15 cellular contexts compared by ENCODE assay signal in the genomic region with DNA sequence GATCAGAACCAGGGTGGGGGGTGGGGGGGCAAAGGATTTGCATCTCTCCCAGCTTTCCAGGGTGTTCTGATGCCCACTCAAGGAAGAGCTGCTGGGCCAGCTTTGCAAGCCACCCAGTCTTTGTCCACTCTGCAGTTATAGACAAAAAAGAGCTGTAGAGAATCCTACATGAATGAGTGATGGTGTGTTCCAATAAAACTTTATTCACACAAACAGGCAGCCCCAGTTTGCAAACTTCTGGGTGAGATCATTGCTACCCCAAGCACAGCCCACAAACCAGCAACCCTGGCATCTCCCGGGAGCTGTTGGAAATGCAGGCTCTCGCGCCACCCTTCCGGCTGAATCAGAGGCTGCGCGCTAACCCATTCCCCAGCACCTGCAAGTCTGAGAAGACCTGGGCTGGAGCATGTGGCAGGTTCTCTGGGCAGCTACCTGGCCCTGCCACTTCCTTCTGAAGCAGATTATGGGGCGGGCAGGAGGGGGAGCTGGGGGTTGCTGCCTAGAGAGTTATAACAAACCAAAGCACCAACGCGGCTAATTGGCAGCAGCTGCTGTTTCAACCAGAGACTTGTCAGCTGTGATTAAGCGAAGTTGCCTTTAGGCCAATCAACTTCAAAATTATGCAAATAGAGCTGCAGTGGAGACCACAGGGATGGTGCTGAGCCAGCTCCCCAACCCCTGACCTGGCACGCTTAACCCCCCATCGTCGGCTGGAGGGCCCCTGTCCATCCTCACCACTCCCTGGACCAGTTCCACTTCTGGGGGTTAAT. TPM values are rescaled to one million over a fixed set of nuclear protein-coding genes. Genes with fewer than 3 reads are reported as not detected.
"Had no signal": no experiment of that assay in that cellular context is flagged by ENCODE, and none has a peak within 500 bp of the region (broad histone marks: within the 10 kb centered on the region; RNA-seq: fewer than 3 reads in every experiment).

No MANE protein-coding gene starts in this region.

- H3K4me3 Mint-ChIP-seq: activated naive CD4-positive, alpha-beta T cell treated with anti-CD3 and anti-CD28 coated beads, Interleukin-2, amount 50 U/mL, for 24 hours; dendritic cell treated with granulocyte-macrophage colony-stimulating factor and Interleukin-4, amounts not matched to agents 40 ng/mL and 50 ng/mL, for 4 days; natural killer cell; stimulated activated effector memory CD8-positive, alpha-beta T cell treated with anti-CD3 and anti-CD28 coated beads, Interleukin-12 subunit alpha, Interleukin-12 subunit beta, amount 100 ng/mL, for 72 hours; T-cell had no signal

- H3K4me1 ChIP-seq: left lung, right lobe of liver, tibial nerve had no signal

- H3K27ac Mint-ChIP-seq: activated naive CD4-positive, alpha-beta T cell treated with anti-CD3 and anti-CD28 coated beads, Interleukin-2, amount 50 U/mL, for 24 hours; activated T-helper 2 cell treated with anti-CD3 and anti-CD28 coated beads, Interferon-gamma antibody, Interleukin-2, Interleukin-4, amounts not matched to agents 10 μg/mL and 5 μg/mL and 100 μg/mL, durations not matched to agents 14 hours and 24 hours and 36 hours; dendritic cell treated with granulocyte-macrophage colony-stimulating factor and Interleukin-4, amounts not matched to agents 40 ng/mL and 50 ng/mL, for 4 days; natural killer cell; stimulated activated effector memory CD8-positive, alpha-beta T cell treated with anti-CD3 and anti-CD28 coated beads, Interleukin-12 subunit alpha, Interleukin-12 subunit beta, amount 100 ng/mL, for 72 hours; T-cell had no signal

- H3K9me3 ChIP-seq: left lung, right lobe of liver, tibial nerve had no signal

- H3K27ac ChIP-seq: brain microvascular endothelial cell, left lung, right lobe of liver, tibial nerve had no signal

- H3K27me3 ChIP-seq: brain microvascular endothelial cell, right lobe of liver, tibial nerve had no signal

- H3K27me3 Mint-ChIP-seq: activated naive CD4-positive, alpha-beta T cell treated with anti-CD3 and anti-CD28 coated beads, Interleukin-2, amount 50 U/mL, for 24 hours; T-cell had no signal

- H3K9me3 Mint-ChIP-seq: activated naive CD4-positive, alpha-beta T cell treated with anti-CD3 and anti-CD28 coated beads, Interleukin-2, amount 50 U/mL, for 24 hours; activated T-helper 2 cell treated with anti-CD3 and anti-CD28 coated beads, Interferon-gamma antibody, Interleukin-2, Interleukin-4, amounts not matched to agents 10 μg/mL and 5 μg/mL and 100 μg/mL, durations not matched to agents 14 hours and 24 hours and 36 hours; dendritic cell treated with granulocyte-macrophage colony-stimulating factor and Interleukin-4, amounts not matched to agents 40 ng/mL and 50 ng/mL, for 4 days; natural killer cell; stimulated activated effector memory CD8-positive, alpha-beta T cell treated with anti-CD3 and anti-CD28 coated beads, Interleukin-12 subunit alpha, Interleukin-12 subunit beta, amount 100 ng/mL, for 72 hours; T-cell had no signal

- H3K36me3 ChIP-seq: brain microvascular endothelial cell, left lung, right lobe of liver, tibial nerve had no signal

- H3K36me3 Mint-ChIP-seq: activated naive CD4-positive, alpha-beta T cell treated with anti-CD3 and anti-CD28 coated beads, Interleukin-2, amount 50 U/mL, for 24 hours; natural killer cell; stimulated activated effector memory CD8-positive, alpha-beta T cell treated with anti-CD3 and anti-CD28 coated beads, Interleukin-12 subunit alpha, Interleukin-12 subunit beta, amount 100 ng/mL, for 72 hours; T-cell had no signal

- H3K4me3 ChIP-seq: left lung, right lobe of liver, tibial nerve had no signal

- ATAC-seq: left lung; natural killer cell; right lobe of liver; stimulated activated effector memory CD8-positive, alpha-beta T cell treated with anti-CD3 and anti-CD28 coated beads, Interleukin-12 subunit alpha, Interleukin-12 subunit beta, amount 100 ng/mL, for 72 hours; T-cell had no signal

- DNase-seq: activated CD4-positive, alpha-beta T cell treated with anti-CD3 and anti-CD28 coated beads for 4 hours; brain microvascular endothelial cell; cerebellar nuclear complex; glutamatergic neuron; natural killer cell; nucleus accumbens; right lobe of liver; T-cell had no signal

RNA-seq across cellular contexts. Expression of gene SHISAL1, which starts 3.8 kb away (rescaled TPM):
- total RNA-seq: activated CD8-positive, alpha-beta memory T cell treated with anti-CD3 and anti-CD28 coated beads for 36 hours; activated T-helper 2 cell treated with anti-CD3 and anti-CD28 coated beads, Interferon-gamma antibody, Interleukin-2, Interleukin-4, amounts not matched to agents 10 μg/mL and 5 μg/mL and 100 μg/mL, durations not matched to agents 14 hours and 24 hours and 36 hours; natural killer cell had no signal
